34 cellular contexts compared by ENCODE assay signal in the genomic region with DNA sequence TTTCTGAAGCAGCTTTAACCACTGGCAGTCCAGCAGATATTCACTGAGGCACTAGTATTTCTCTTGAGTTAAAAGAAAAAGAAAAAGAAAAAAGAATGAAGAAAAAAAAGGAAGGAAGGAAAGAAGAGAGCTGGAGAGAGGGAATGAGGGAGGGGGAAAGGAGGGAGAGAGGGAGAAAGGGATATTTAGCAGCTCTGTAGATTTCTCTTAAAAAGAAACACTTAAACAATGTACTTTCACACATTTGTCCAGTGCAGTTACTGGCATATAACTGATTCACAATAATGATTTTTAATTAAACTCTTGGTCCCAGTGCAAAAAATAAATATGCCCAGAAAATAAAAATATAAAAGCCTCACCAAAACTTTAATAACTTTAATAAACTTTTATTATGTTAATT.
"Had no signal": no experiment of that assay in that cellular context is flagged by ENCODE, and none has a peak within 500 bp of the region (broad histone marks: within the 10 kb centered on the region; RNA-seq: fewer than 3 reads in every experiment).

No MANE protein-coding gene starts in this region.

- H3K36me3 ChIP-seq: adrenal gland, ascending aorta, brain microvascular endothelial cell, breast epithelium, cardiac muscle cell had no signal

- DNase-seq: activated effector memory CD4-positive, alpha-beta T cell treated with anti-CD3 and anti-CD28 coated beads, Interleukin-2, amount 50 U/mL, for 16 hours; activated effector memory CD4-positive, alpha-beta T cell treated with Interleukin-2 at 50 U/mL for 16 hours; activated gamma-delta T cell; activated gamma-delta T cell treated with Interleukin-2 at 50 U/mL for 16 hours; activated naive CD4-positive, alpha-beta T cell; activated naive CD4-positive, alpha-beta T cell treated with anti-CD3 and anti-CD28 coated beads for 36 hours; activated naive CD4-positive, alpha-beta T cell treated with anti-CD3 and anti-CD28 coated beads, Interleukin-2, amount 10 ng/mL, durations not matched to agents 7 days and 5 days; activated naive CD4-positive, alpha-beta T cell treated with anti-CD3 and anti-CD28 coated beads, Interleukin-2, amount 50 U/mL, for 16 hours; activated naive CD4-positive, alpha-beta T cell treated with Interleukin-2 at 50 U/mL for 16 hours; activated naive CD8-positive, alpha-beta T cell treated with anti-CD3 and anti-CD28 coated beads for 36 hours; activated naive CD8-positive, alpha-beta T cell treated with anti-CD3 and anti-CD28 coated beads, Interleukin-2, amount 10 ng/mL, durations not matched to agents 7 days and 5 days; activated naive CD8-positive, alpha-beta T cell treated with anti-CD3 and anti-CD28 coated beads, Interleukin-2, amount 50 U/mL, for 24 hours; activated T-cell treated with anti-CD3 and anti-CD28 coated beads, Interleukin-2, amount 50 U/mL, for 1 hour; activated T-cell treated with anti-CD3 and anti-CD28 coated beads, Interleukin-2, amount 50 U/mL, for 24 hours; activated T-cell treated with anti-CD3 and anti-CD28 coated beads, Interleukin-2, amount 50 U/mL, for 4 hours; activated T-cell treated with anti-CD3 and anti-CD28 coated beads, Interleukin-2, amount 50 U/mL, for 48 hours; activated T-cell treated with anti-CD3 and anti-CD28 coated beads, Interleukin-2, amount 50 U/mL, for 72 hours; adrenal gland; amniotic stem cell; amygdala; anterior cingulate cortex; aorta; body of pancreas; brain microvascular endothelial cell; caudate nucleus; central memory CD4-positive, alpha-beta T cell; cerebellar nuclear complex had no signal

- ATAC-seq: activated naive CD4-positive, alpha-beta T cell treated with anti-CD3 and anti-CD28 coated beads, Interleukin-2, amount 50 U/mL, for 72 hours; activated naive CD8-positive, alpha-beta T cell treated with anti-CD3 and anti-CD28 coated beads, Interleukin-2, amount 50 U/mL, for 24 hours; activated T-cell treated with anti-CD3 and anti-CD28 coated beads, Interleukin-2, amount 50 U/mL, for 4 hours; activated T-cell treated with anti-CD3 and anti-CD28 coated beads, Interleukin-2, amount 50 U/mL, for 72 hours; activated T-helper 17 cell treated with anti-CD3 and anti-CD28 coated beads, Interleukin-2, amount 50 U/mL, for 72 hours; body of pancreas had no signal

- H3K9me3 ChIP-seq: adrenal gland, ascending aorta, body of pancreas, breast epithelium had no signal

- H3K27me3 ChIP-seq: adrenal gland, ascending aorta, body of pancreas, brain microvascular endothelial cell, breast epithelium, cardiac muscle cell had no signal

- H3K27ac ChIP-seq: adrenal gland, ascending aorta, body of pancreas, brain microvascular endothelial cell, breast epithelium, cardiac muscle cell had no signal

- FAIRE-seq: astrocyte, bronchial epithelial cell had no signal

- H3K4me1 ChIP-seq: adrenal gland, ascending aorta, body of pancreas, breast epithelium had no signal

- H3K4me3 ChIP-seq: adrenal gland, ascending aorta, body of pancreas, breast epithelium, cardiac muscle cell had no signal
